Comparison of ENCODE assay signal across 10 cellular contexts in genomic region chr11:614091-614582, GRCh38. TPM values are rescaled to one million over a fixed set of nuclear protein-coding genes. Genes with fewer than 3 reads are reported as not detected.
DNase-seq lines count a peak whose midpoint lies in the region; ATAC-seq and TF ChIP-seq lines count a peak whose summit lies in the region.
"Had no signal": no experiment of that assay in that cellular context is flagged by ENCODE, and none has a peak within 500 bp of the region (broad histone marks: within the 10 kb centered on the region; RNA-seq: fewer than 3 reads in every experiment).

No MANE protein-coding gene starts in this region.

- H3K9me3 Mint-ChIP-seq in CD8-positive, alpha-beta T cell: no peaks in the 10 kb centered on the region
- H3K9me3 Mint-ChIP-seq in IgD-negative memory B cell: no peaks in the 10 kb centered on the region
- no peaks in the 10 kb centered on the region for H3K9me3 Mint-ChIP-seq in brain

- H2AK5ac ChIP-seq in neuronal stem cell (ENCODE audit: low read depth, low read length): peak overlapping the region; percentile 70

- no peak overlapping the region for H2BK5ac ChIP-seq in neuronal stem cell (ENCODE audit: low read length)

- no peak overlapping the region for H4K91ac ChIP-seq in neuronal stem cell (ENCODE audit: low read depth, low read length, poor library complexity)

- peak in 1 of 7 experiments; percentile 24 for DNase-seq in CD8-positive, alpha-beta T cell
- DNase-seq in neuronal stem cell (ENCODE audit: low spot score): no peak
- no peak for DNase-seq in NCI-H82 (lab: John Stamatoyannopoulos, UW)
- DNase-seq in SKM-1 (lab: John Stamatoyannopoulos, UW; ENCODE audit: unreplicated experiment): no peak
- no peak for DNase-seq in dermis blood vessel endothelial cell
- DNase-seq: KG1 had no signal

- CTCF ChIA-PET in CD8-positive, alpha-beta T cell (lab: Charles Lee): interaction anchor here (0.6 kb wide), 2 partner anchors 23 to 86 kb away, joined by 3 read pairs; no protein-coding TSS in a partner anchor

- H3K4me3 ChIP-seq in CD8-positive, alpha-beta T cell (ENCODE audit: low read depth, low read length): no peak overlapping the region
- no peak overlapping the region for H3K4me3 ChIP-seq in neuronal stem cell (ENCODE audit: low read length in 2 of 2)

- H3K27me3 Mint-ChIP-seq in CD8-positive, alpha-beta T cell (ENCODE audit: low read depth): no peaks in the 10 kb centered on the region
- H3K27me3 Mint-ChIP-seq in IgD-negative memory B cell: no peaks in the 10 kb centered on the region
- no peaks in the 10 kb centered on the region for H3K27me3 Mint-ChIP-seq in brain

- H2BK12ac ChIP-seq in neuronal stem cell (ENCODE audit: low read length): no peak overlapping the region

- no peak overlapping the region for H2AFZ ChIP-seq in neuronal stem cell (ENCODE audit: low read length)

- H3K18ac ChIP-seq in neuronal stem cell (ENCODE audit: low read length): no peak overlapping the region

- peak overlapping the region; percentile 16 for H3K23ac ChIP-seq in neuronal stem cell (ENCODE audit: low read depth, low read length, poor library complexity)

- peaks cover 30% of the 10 kb centered on the region for H3K4me1 ChIP-seq in CD8-positive, alpha-beta T cell (ENCODE audit: insufficient read depth, low read length)
- peaks cover 3 to 7% of the 10 kb centered on the region in 2 donors for H3K4me1 ChIP-seq in neuronal stem cell (ENCODE audit: control insufficient read depth in 2 of 2, insufficient read depth in 1 of 2, low read depth in 1 of 2, low read length in 2 of 2)

- H3K36me3 ChIP-seq in CD8-positive, alpha-beta T cell (ENCODE audit: insufficient read depth, low read length): peaks cover 29% of the 10 kb centered on the region
- H3K36me3 ChIP-seq in neuronal stem cell (replicated peaks in 1 of 2; ENCODE audit: control insufficient read depth in 2 of 2, insufficient read depth in 2 of 2, low read length in 2 of 2): peaks cover 35 to 52% of the 10 kb centered on the region in 2 donors

- peak overlapping the region; percentile 81 for H3K27ac Mint-ChIP-seq in CD8-positive, alpha-beta T cell
- H3K27ac Mint-ChIP-seq in IgD-negative memory B cell: peak overlapping the region in 2 of 3 donors; percentile 87 to 92
- H3K27ac Mint-ChIP-seq in brain: peak overlapping the region in 4 of 5 experiments; percentile 29 to 67 (median 38)

- H3K27ac ChIP-seq in CD8-positive, alpha-beta T cell (ENCODE audit: low read depth, low read length): peak overlapping the region; percentile 61
- H3K27ac ChIP-seq in neuronal stem cell (replicated peaks; ENCODE audit: low read length): no peak overlapping the region

- H2BK120ac ChIP-seq in neuronal stem cell (ENCODE audit: low read depth, low read length): no peak overlapping the region

- H3K4me2 ChIP-seq in neuronal stem cell (ENCODE audit: insufficient read depth, low read length, poor library complexity, severe bottlenecking): no peak overlapping the region

- WGBS in neuronal stem cell (ENCODE audit: extremely low coverage in 2 of 2, insufficient read length in 2 of 2, insufficient replicate concordance in 1 of 2), 2 donors: no CpG with 5 or more reads among the region's 13 CpGs

- no peak overlapping the region for H3K14ac ChIP-seq in neuronal stem cell (ENCODE audit: low read length)

- no peak overlapping the region for H2BK15ac ChIP-seq in neuronal stem cell (ENCODE audit: low read length)

- H3K79me1 ChIP-seq in neuronal stem cell (ENCODE audit: low read depth, low read length): peaks cover 21% of the 10 kb centered on the region

- ATAC-seq in CD8-positive, alpha-beta T cell: no peak
- ATAC-seq in HG03354 (IDR thresholded peaks at IDR 0.05; ENCODE audit: poor library complexity, severe bottlenecking, unreplicated experiment): no peak

- intact Hi-C loops in CD8-positive, alpha-beta T cell (cut with DNase I, micrococcal nuclease): loop anchor here in 1 of 2 experiments (10.0 kb wide), 1 partner anchor 379 kb away; the partner anchor contains the start of genes PSMD13 and SIRT3

- peaks cover 10% of the 10 kb centered on the region for H3K4me1 Mint-ChIP-seq in CD8-positive, alpha-beta T cell (ENCODE audit: low read depth)
- peaks cover 4 to 10% (median 6%) of the 10 kb centered on the region in 3 donors for H3K4me1 Mint-ChIP-seq in IgD-negative memory B cell
- peaks cover 12% of the 10 kb centered on the region for H3K4me1 Mint-ChIP-seq in brain

- no peak overlapping the region for H4K8ac ChIP-seq in neuronal stem cell (ENCODE audit: low read depth, low read length)

- no peak overlapping the region for H3K4ac ChIP-seq in neuronal stem cell (ENCODE audit: low read length)

- H3K9me3 ChIP-seq in CD8-positive, alpha-beta T cell (ENCODE audit: low read length): no peaks in the 10 kb centered on the region
- no peaks in the 10 kb centered on the region for H3K9me3 ChIP-seq in neuronal stem cell (replicated peaks in 1 of 2; ENCODE audit: control insufficient read depth in 2 of 2, insufficient read depth in 1 of 2, low read depth in 1 of 2, low read length in 2 of 2)

- H3K4me3 Mint-ChIP-seq in CD8-positive, alpha-beta T cell: peak overlapping the region; percentile 73
- peak overlapping the region; percentile 70 to 80 (median 77) for H3K4me3 Mint-ChIP-seq in IgD-negative memory B cell
- peak overlapping the region; percentile 59 to 73 (median 69) for H3K4me3 Mint-ChIP-seq in brain

- no peaks in the 10 kb centered on the region for H3K27me3 ChIP-seq in CD8-positive, alpha-beta T cell (ENCODE audit: insufficient read depth, low read length)
- H3K27me3 ChIP-seq in neuronal stem cell (ENCODE audit: control insufficient read depth in 3 of 3, insufficient read depth in 3 of 3, low read depth in 1 of 3, low read length in 3 of 3): peaks cover 0 to 2% (median 0%) of the 10 kb centered on the region in 3 experiments

- peaks cover 22% of the 10 kb centered on the region for H3K36me3 Mint-ChIP-seq in CD8-positive, alpha-beta T cell
- peaks cover 8% of the 10 kb centered on the region for H3K36me3 Mint-ChIP-seq in IgD-negative memory B cell
- peaks cover 15% of the 10 kb centered on the region for H3K36me3 Mint-ChIP-seq in brain

- H3K9ac ChIP-seq in neuronal stem cell (ENCODE audit: low read depth, low read length, poor library complexity): peak overlapping the region; percentile 60

- POLR2A ChIA-PET in CD8-positive, alpha-beta T cell (lab: Charles Lee): interaction anchor here (0.9 to 1.2 kb wide), 2 partner anchors 38 to 208 kb away, joined by 3 to 4 read pairs; partner anchors contain the start of gene PHRF1

- no peak for TF ChIP-seq CTCF in CD8-positive, alpha-beta T cell (IDR thresholded peaks at IDR 0.05)
- TF ChIP-seq CTCF in brain (conservative IDR thresholded peaks at IDR 0.05): no peak

RNA-seq across cellular contexts. Expression of gene IRF7, which starts 1.6 kb away (rescaled TPM):
- total RNA-seq in CD8-positive, alpha-beta T cell: 100 to 1,000 TPM; 102 to 106 TPM
- 103 TPM for polyA plus RNA-seq in IgD-negative memory B cell
- 13.2 TPM for polyA plus RNA-seq in brain (ENCODE audit: insufficient read depth, low read depth, low replicate concordance)
- 5.5 TPM for polyA plus RNA-seq in neuronal stem cell (2013, experiment 1 of 2)
- polyA plus RNA-seq in neuronal stem cell (2013, experiment 2 of 2): 5.1 TPM
- total RNA-seq in dermis blood vessel endothelial cell: 16.8 and 24.2 TPM in 2 replicates

RNA-seq across cellular contexts. Expression of gene CDHR5, which starts 10.6 kb away (rescaled TPM):
- total RNA-seq in CD8-positive, alpha-beta T cell: not detected
- polyA plus RNA-seq in IgD-negative memory B cell (not detected), brain (ENCODE audit: insufficient read depth, low read depth, low replicate concordance) (not detected)
- not detected for polyA plus RNA-seq in neuronal stem cell (2013, experiment 1 of 2)
- polyA plus RNA-seq in neuronal stem cell (2013, experiment 2 of 2): not detected
- total RNA-seq in dermis blood vessel endothelial cell: not detected in 2 replicates
- total RNA-seq: H1 had no signal
- polyA plus RNA-seq: H1 had no signal

RNA-seq across cellular contexts. Expression of gene SCT, which starts 12.8 kb away (rescaled TPM):
- total RNA-seq in CD8-positive, alpha-beta T cell: not detected
- polyA plus RNA-seq in IgD-negative memory B cell (not detected), brain (ENCODE audit: insufficient read depth, low read depth, low replicate concordance) (not detected)
- polyA plus RNA-seq in neuronal stem cell (2013, experiment 1 of 2): not detected
- not detected for polyA plus RNA-seq in neuronal stem cell (2013, experiment 2 of 2)
- not detected in 2 replicates for total RNA-seq in dermis blood vessel endothelial cell

RNA-seq across cellular contexts. Expression of gene DRD4, which starts 22.9 kb away (rescaled TPM):
- total RNA-seq in CD8-positive, alpha-beta T cell: under 1 TPM; 0.72 to 0.79 TPM
- not detected for polyA plus RNA-seq in IgD-negative memory B cell
- polyA plus RNA-seq in brain (ENCODE audit: insufficient read depth, low read depth, low replicate concordance): 0.71 TPM
- 15.1 TPM for polyA plus RNA-seq in neuronal stem cell (2013, experiment 1 of 2)
- polyA plus RNA-seq in neuronal stem cell (2013, experiment 2 of 2): 15.5 TPM
- total RNA-seq in dermis blood vessel endothelial cell: under 0.01 TPM in 1 of 2 replicates, not detected in the other

RNA-seq across cellular contexts. Expression of gene PHRF1, which starts 37.9 kb away (rescaled TPM):
- 10 to 100 TPM; 43.2 to 44.9 TPM for total RNA-seq in CD8-positive, alpha-beta T cell
- polyA plus RNA-seq in IgD-negative memory B cell (15.4 TPM), brain (ENCODE audit: insufficient read depth, low read depth, low replicate concordance) (12.6 TPM)
- polyA plus RNA-seq in neuronal stem cell (2013, experiment 1 of 2): 13.1 TPM
- 12.9 TPM for polyA plus RNA-seq in neuronal stem cell (2013, experiment 2 of 2)
- total RNA-seq in dermis blood vessel endothelial cell: 27.7 and 31.4 TPM in 2 replicates

Comparison
In these comparisons a context has a peak if more than half of its experiments do, and no peak if none do; other contexts are left out.
1. H3K27ac Mint-ChIP-seq: peak in every context shown above with its lines; median percentile 90 in IgD-negative memory B cell; 81 in CD8-positive, alpha-beta T cell; 38 in brain.